Comparison of ENCODE assay signal across 33 cellular contexts in genomic region chr5:134314443-134314842, GRCh38. TPM values are rescaled to one million over a fixed set of nuclear protein-coding genes. Genes with fewer than 3 reads are reported as not detected.
DNase-seq lines count a peak whose midpoint lies in the region; ATAC-seq, FAIRE-seq and TF ChIP-seq lines count a peak whose summit lies in the region.
"Had no signal": no experiment of that assay in that cellular context is flagged by ENCODE, and none has a peak within 500 bp of the region (broad histone marks: within the 10 kb centered on the region; RNA-seq: fewer than 3 reads in every experiment).

No MANE protein-coding gene starts in this region.

- dilution Hi-C loops in IMR-90 (cut with HindIII; ENCODE audit: low sequenced_read_pairs, unreplicated experiment), result no loop called here

- H3K56ac ChIP-seq in IMR-90 (ENCODE audit: extremely low read depth, insufficient read depth, low read length), result no peak overlapping the region

- no peak overlapping the region for H2BK120ac ChIP-seq in IMR-90 (ENCODE audit: low read depth, low read length)

- no peak overlapping the region for H3K23ac ChIP-seq in IMR-90 (ENCODE audit: low read depth, low read length)

- no peak overlapping the region for H2BK15ac ChIP-seq in IMR-90 (ENCODE audit: low read depth, low read length)

- no peak overlapping the region for H3K4me3 ChIP-seq in HepG2 (replicated peaks in 1 of 3; ENCODE audit: insufficient read depth in 1 of 3, low read depth in 2 of 3, low read length in 3 of 3)
- no peak overlapping the region for H3K4me3 ChIP-seq in right lobe of liver
- H3K4me3 ChIP-seq in A549, result no peak overlapping the region
- H3K4me3 ChIP-seq in IMR-90 (ENCODE audit: insufficient read depth, low read depth, low read length), result no peak overlapping the region
- no peak overlapping the region for H3K4me3 ChIP-seq in K562
- no peak overlapping the region for H3K4me3 ChIP-seq in HAP-1
- H3K4me3 ChIP-seq: BLaER1; BLaER1 treated with 17β-estradiol and CSF1 and Interleukin-3, amounts not matched to agents 10 nM and 100 nM had no signal

- H3K27ac ChIP-seq in HepG2 (ENCODE audit: extremely low read length, insufficient read depth, low read length), result no peak overlapping the region
- H3K27ac ChIP-seq in right lobe of liver, result no peak overlapping the region
- no peak overlapping the region for H3K27ac ChIP-seq in A549
- H3K27ac ChIP-seq in IMR-90 (ENCODE audit: insufficient read depth, low read length), result no peak overlapping the region
- no peak overlapping the region for H3K27ac ChIP-seq in K562 (ENCODE audit: extremely low read depth, low read depth, low read length)
- H3K27ac ChIP-seq: 22Rv1; BLaER1; BLaER1 treated with 17β-estradiol and CSF1 and Interleukin-3, amounts not matched to agents 10 nM and 100 nM; C4-2B had no signal

- no peak overlapping the region for H2BK20ac ChIP-seq in IMR-90 (ENCODE audit: low read depth, low read length)

- TF ChIP-seq POLR2A in HepG2 (IDR thresholded peaks at IDR 0.05; ENCODE audit: insufficient read depth in 1 of 2, low read depth in 2 of 2, low read length in 2 of 2) (no peak), right lobe of liver (IDR thresholded peaks at IDR 0.05) (no peak), A549 (IDR thresholded peaks at IDR 0.05; ENCODE audit: low read length) (no peak), IMR-90 (IDR thresholded peaks at IDR 0.05; ENCODE audit: low read depth, low read length) (no peak), K562 (conservative IDR thresholded peaks at IDR 0.05) (no peak)

- H2BK5ac ChIP-seq in IMR-90 (ENCODE audit: low read depth, low read length, poor library complexity, severe bottlenecking), result peak overlapping the region; percentile 29

- H3K36me3 ChIP-seq in HepG2 (replicated peaks in 1 of 2; ENCODE audit: control insufficient read depth in 1 of 2, insufficient read depth in 2 of 2, low read length in 2 of 2), result no peaks in the 10 kb centered on the region
- no peaks in the 10 kb centered on the region for H3K36me3 ChIP-seq in right lobe of liver
- no peaks in the 10 kb centered on the region for H3K36me3 ChIP-seq in IMR-90 (ENCODE audit: control insufficient read depth, insufficient read depth, low read length)
- no peaks in the 10 kb centered on the region for H3K36me3 ChIP-seq in K562 (ENCODE audit: control insufficient read depth, insufficient read depth, low read length)
- H3K36me3 ChIP-seq in HAP-1 (replicated peaks), result no peaks in the 10 kb centered on the region
- H3K36me3 ChIP-seq: BE2C had no signal

- H3K27me3 ChIP-seq in HepG2 (ENCODE audit: control insufficient read depth in 1 of 2, insufficient read depth in 2 of 2, low read length in 2 of 2) (no peaks in the 10 kb centered on the region), right lobe of liver (no peaks in the 10 kb centered on the region), IMR-90 (ENCODE audit: control insufficient read depth, insufficient read depth, low read length) (no peaks in the 10 kb centered on the region), K562 (ENCODE audit: control insufficient read depth in 2 of 2, insufficient read depth in 2 of 2, low read length in 2 of 2) (no peaks in the 10 kb centered on the region), HAP-1 (ENCODE audit: low read depth) (no peaks in the 10 kb centered on the region)
- H3K27me3 ChIP-seq: BE2C; BLaER1; BLaER1 treated with 17β-estradiol and CSF1 and Interleukin-3, amounts not matched to agents 10 nM and 100 nM had no signal

- H3K4me1 ChIP-seq in HepG2 (ENCODE audit: insufficient read depth, low read length) (no peaks in the 10 kb centered on the region), right lobe of liver (peaks cover 0 to 4% (median 0%) of the 10 kb centered on the region in 4 donors), A549 (no peaks in the 10 kb centered on the region), IMR-90 (ENCODE audit: control insufficient read depth, insufficient read depth, low read length) (no peaks in the 10 kb centered on the region), K562 (replicated peaks in 1 of 2; ENCODE audit: control insufficient read depth in 2 of 2, insufficient read depth in 2 of 2, low read length in 2 of 2) (no peaks in the 10 kb centered on the region), HAP-1 (no peaks in the 10 kb centered on the region)
- H3K4me1 ChIP-seq: BE2C; BLaER1; BLaER1 treated with 17β-estradiol and CSF1 and Interleukin-3, amounts not matched to agents 10 nM and 100 nM; Caco-2 had no signal

- H3K18ac ChIP-seq in IMR-90 (ENCODE audit: low read depth, low read length), result no peak overlapping the region

- WGBS in HepG2 (ENCODE audit: low lambda C conversion rate), result 89% methylated on average over 1 of the region's 1 CpG
- 91% methylated on average over 1 of the region's 1 CpG for WGBS in right lobe of liver (ENCODE audit: insufficient coverage, low coverage, low lambda C conversion rate, missing lambda C conversion rate)
- 83% methylated on average over 1 of the region's 1 CpG for WGBS in A549 (ENCODE audit: missing lambda C conversion rate)
- no CpG with 5 or more reads among the region's 1 CpG for WGBS in IMR-90 (ENCODE audit: extremely low coverage in 2 of 2, insufficient read length in 1 of 2), 2 experiments
- WGBS in K562 (ENCODE audit: insufficient coverage, low coverage, missing lambda C conversion rate), result 6% methylated on average over 1 of the region's 1 CpG

- FAIRE-seq in HepG2 (lab: Jason Lieb, UNC) (no peak), A549 (lab: Jason Lieb, UNC) (no peak), K562 (lab: Jason Lieb, UNC) (no peak)
- FAIRE-seq: D721Med had no signal

- ATAC-seq in HepG2 (no peak), right lobe of liver (no peak), A549 (no peak), IMR-90 (ENCODE audit: low read depth) (no peak), K562 (no peak)
- ATAC-seq: CD8-positive, alpha-beta T cell had no signal

- H4K5ac ChIP-seq in IMR-90 (ENCODE audit: low read depth, low read length), result no peak overlapping the region

- in situ Hi-C loops in HepG2 (cut with HindIII; ENCODE audit: extremely low pct_ligation_motif_present, low pct_unique_long_range_greater_than_20kb), result no loop called here
- in situ Hi-C loops in IMR-90 (cut with MboI; ENCODE audit: low sequenced_read_pairs), result no loop called here
- in situ Hi-C loops in K562 (cut with MboI), result no loop called here
- in situ Hi-C loops in HAP-1 (cut with MboI; ENCODE audit: low sequenced_read_pairs), result no loop called here

- TF ChIP-seq CTCF in HepG2 (CRISPR knock-in tag; IDR thresholded peaks at IDR 0.05) (no peak), right lobe of liver (IDR thresholded peaks at IDR 0.05) (no peak), A549 (IDR thresholded peaks at IDR 0.05) (no peak), IMR-90 (conservative IDR thresholded peaks at IDR 0.05; ENCODE audit: low read depth, low read length) (no peak), K562 (IDR thresholded peaks at IDR 0.05 in 2 of 3, conservative IDR thresholded peaks at IDR 0.05 in 1 of 3; ENCODE audit: insufficient read depth in 2 of 3, low read depth in 1 of 3, low read length in 3 of 3) (no peak)

- no peak overlapping the region for H2AFZ ChIP-seq in HepG2 (ENCODE audit: low read length)
- no peak overlapping the region for H2AFZ ChIP-seq in IMR-90 (replicated peaks; ENCODE audit: low read length, poor library complexity)
- no peak overlapping the region for H2AFZ ChIP-seq in K562 (ENCODE audit: low read depth, low read length)

- H2AK9ac ChIP-seq in IMR-90 (replicated peaks; ENCODE audit: low read depth, low read length, poor library complexity), result no peak overlapping the region

- H3K79me2 ChIP-seq in HepG2 (ENCODE audit: insufficient read depth, low read length), result no peaks in the 10 kb centered on the region
- no peaks in the 10 kb centered on the region for H3K79me2 ChIP-seq in K562 (ENCODE audit: control insufficient read depth, insufficient read depth, low read length)

- H3K4ac ChIP-seq in IMR-90 (ENCODE audit: low read depth, low read length), result no peak overlapping the region

- no peak for DNase-seq in HepG2 (ENCODE audit: low spot score)
- DNase-seq in right lobe of liver, result no peak
- no peak for DNase-seq in A549 (ENCODE audit: low read depth in 1 of 2, low spot score in 1 of 2)
- DNase-seq in IMR-90, result no peak
- no peak for DNase-seq in K562 (ENCODE audit: extremely low read depth in 1 of 4, low spot score in 3 of 4)
- no peak for DNase-seq in NK-92 (lab: John Stamatoyannopoulos, UW; ENCODE audit: unreplicated experiment)
- no peak for DNase-seq in NCI-H2171 (lab: John Stamatoyannopoulos, UW)
- no peak for DNase-seq in HAP-1 (ENCODE audit: low spot score in 2 of 2)
- DNase-seq: 8988T; ACHN; AML-193; BE2C; C1 segment of cervical spinal cord; Caco-2; Calu3; CD4-positive, alpha-beta memory T cell; CD4-positive, alpha-beta T cell; CD4-positive, CD25-positive, alpha-beta regulatory T cell; CD8-positive, alpha-beta memory T cell; CD8-positive, alpha-beta T cell; COR-L47; DMS 273 treated with DMSO at 0.1 percent for 48 hours; DMS153; DMS53; DMS79; DMS79 treated with DMSO at 0.1 percent for 48 hours; DND-41; EL had no signal

- no peaks in the 10 kb centered on the region for H4K20me1 ChIP-seq in HepG2 (ENCODE audit: insufficient read depth, low read length)
- H4K20me1 ChIP-seq in IMR-90 (ENCODE audit: insufficient read depth, low read length), result no peaks in the 10 kb centered on the region
- H4K20me1 ChIP-seq in K562 (replicated peaks; ENCODE audit: control insufficient read depth, insufficient read depth, low read length), result no peaks in the 10 kb centered on the region
- H4K20me1 ChIP-seq: BLaER1; BLaER1 treated with 17β-estradiol and CSF1 and Interleukin-3, amounts not matched to agents 10 nM and 100 nM had no signal

- H3K9ac ChIP-seq in HepG2 (ENCODE audit: insufficient read depth, low read depth, low read length) (no peak overlapping the region), IMR-90 (ENCODE audit: low read depth, low read length) (no peak overlapping the region), K562 (ENCODE audit: insufficient read depth in 1 of 2, low read depth in 2 of 2, low read length in 2 of 2) (no peak overlapping the region)
- H3K9ac ChIP-seq: BLaER1; BLaER1 treated with 17β-estradiol and CSF1 and Interleukin-3, amounts not matched to agents 10 nM and 100 nM had no signal

- H3K79me1 ChIP-seq in IMR-90 (ENCODE audit: low read depth in 1 of 2, low read length in 2 of 2), result no peaks in the 10 kb centered on the region

- H4K8ac ChIP-seq in IMR-90 (ENCODE audit: low read depth in 2 of 2, low read length in 2 of 2), result no peak overlapping the region

- intact Hi-C loops in HepG2 (cut with micrococcal nuclease; ENCODE audit: unreplicated experiment) (no loop called here), right lobe of liver (cut with DNase I) (loop anchor here (5.0 to 10.0 kb wide), 2 partner anchors 260 to 268 kb away; no protein-coding TSS in a partner anchor), IMR-90 (cut with micrococcal nuclease) (no loop called here), K562 (cut with micrococcal nuclease) (no loop called here)

- H4K91ac ChIP-seq in IMR-90 (ENCODE audit: insufficient read depth, low read depth, low read length), result no peak overlapping the region

- no peak for TF ChIP-seq RAD21 in HepG2 (CRISPR knock-in tag; IDR thresholded peaks at IDR 0.05)
- TF ChIP-seq RAD21 in A549 (conservative IDR thresholded peaks at IDR 0.05 in 1 of 2, IDR thresholded peaks at IDR 0.05 in 1 of 2), result no peak
- TF ChIP-seq RAD21 in IMR-90 (IDR thresholded peaks at IDR 0.05; ENCODE audit: low read length), result no peak
- TF ChIP-seq RAD21 in K562 (CRISPR knock-in tag; conservative IDR thresholded peaks at IDR 0.05 in 1 of 2, IDR thresholded peaks at IDR 0.05 in 1 of 2), result no peak

- CTCF ChIA-PET in HepG2 (lab: Yijun Ruan, JAX; ENCODE audit: low intra/inter-chr PET ratio, low total read pairs) (no interaction called here), A549 (lab: Yijun Ruan, JAX) (no interaction called here), IMR-90 (lab: Yijun Ruan, JAX) (no interaction called here), K562 (lab: Yijun Ruan, JAX; ENCODE audit: low intra/inter-chr PET ratio) (no interaction called here)

- H3K14ac ChIP-seq in IMR-90 (replicated peaks; ENCODE audit: low read depth, low read length), result no peak overlapping the region

- TF ChIP-seq EP300 in HepG2 (IDR thresholded peaks at IDR 0.05; ENCODE audit: low read depth in 2 of 2, low read length in 2 of 2), result no peak
- no peak for TF ChIP-seq EP300 in HepG2 (CRISPR knock-in tag; IDR thresholded peaks at IDR 0.05; ENCODE audit: borderline replicate concordance)
- TF ChIP-seq EP300 in A549 (IDR thresholded peaks at IDR 0.05), result no peak
- no peak for TF ChIP-seq EP300 in K562 (IDR thresholded peaks at IDR 0.05; ENCODE audit: low read length)

- BruUV-seq in HepG2 (replicated peaks; lab: Mats Ljungman, UMichigan) (no TSS peak), IMR-90 (replicated peaks; lab: Mats Ljungman, UMichigan) (no TSS peak), K562 (replicated peaks; lab: Mats Ljungman, UMichigan) (no TSS peak)

- H3K4me2 ChIP-seq in HepG2 (ENCODE audit: low read depth, low read length) (no peak overlapping the region), A549 (no peak overlapping the region), IMR-90 (ENCODE audit: low read depth, low read length) (no peak overlapping the region), K562 (ENCODE audit: insufficient read depth, low read length) (no peak overlapping the region)
- H3K4me2 ChIP-seq: BLaER1; BLaER1 treated with 17β-estradiol and CSF1 and Interleukin-3, amounts not matched to agents 10 nM and 100 nM had no signal

- no peak overlapping the region for H2AK5ac ChIP-seq in IMR-90 (ENCODE audit: low read depth, low read length)

- no peaks in the 10 kb centered on the region for H3K9me3 ChIP-seq in HepG2 (ENCODE audit: low read length)
- no peaks in the 10 kb centered on the region for H3K9me3 ChIP-seq in right lobe of liver
- H3K9me3 ChIP-seq in A549, result no peaks in the 10 kb centered on the region
- no peaks in the 10 kb centered on the region for H3K9me3 ChIP-seq in IMR-90 (ENCODE audit: control insufficient read depth, insufficient read depth, low read length)
- no peaks in the 10 kb centered on the region for H3K9me3 ChIP-seq in K562 (replicated peaks; ENCODE audit: control insufficient read depth, insufficient read depth, low read depth, low read length)
- H3K9me3 ChIP-seq in HAP-1, result no peaks in the 10 kb centered on the region
- H3K9me3 ChIP-seq: BE2C, Caco-2 had no signal

- POLR2A ChIA-PET in HepG2 (lab: Yijun Ruan, JAX), result no interaction called here
- POLR2A ChIA-PET in A549 (lab: Yijun Ruan, JAX), result no interaction called here
- POLR2A ChIA-PET in IMR-90 (lab: Charles Lee; ENCODE audit: unreplicated experiment), result no interaction called here
- POLR2A ChIA-PET in K562 (lab: Yijun Ruan, JAX), result no interaction called here

- no peaks in the 10 kb centered on the region for H3K9me1 ChIP-seq in IMR-90 (ENCODE audit: insufficient read depth, low read length)
- no peaks in the 10 kb centered on the region for H3K9me1 ChIP-seq in K562 (ENCODE audit: control insufficient read depth, insufficient read depth, low read length)

RNA-seq across cellular contexts. Expression of gene CDKL3, which starts 52.5 kb away (rescaled TPM):
- total RNA-seq in HepG2 (2016; rRNA removed; fragmentation: Illumina TruSeq; extraction: Trizol) (2.2 and 4.5 TPM in 2 replicates), right lobe of liver (1 to 10 TPM in 2 of 6 experiments, under 1 TPM in 3, not detected in 1; 0.39 to 1.6 (median 0.98) TPM), IMR-90 (2012; rRNA removed) (0.72 and 1.1 TPM in 2 replicates), K562 (2014; rRNA removed) (0.23 and 0.65 TPM in 2 replicates), K562 (2014; rRNA removed; fragmentation: Illumina TruSeq; extraction: Trizol) (1.5 and 1.8 TPM in 2 replicates), K562 (2015; rRNA removed; fragmentation: Illumina TruSeq; extraction: Trizol) (0.51 and 1.1 TPM in 2 replicates), K562 (2021) (1.1 and 1.8 TPM in 2 replicates)
- total RNA-seq in HepG2 (2016; cell fraction: cytosol; rRNA removed; fragmentation: Illumina TruSeq; extraction: Trizol; ENCODE audit: low read depth), result 1.3 and 3.9 TPM in 2 replicates
- total RNA-seq in HepG2 (2016; cell fraction: insoluble cytoplasmic fraction; rRNA removed; fragmentation: Illumina TruSeq; extraction: Trizol), result 2.9 and 3.7 TPM in 2 replicates
- 2.3 and 4.5 TPM in 2 replicates for total RNA-seq in HepG2 (2016; cell fraction: membrane; rRNA removed; fragmentation: Illumina TruSeq; extraction: Trizol)
- total RNA-seq in HepG2 (2016; cell fraction: nucleus; rRNA removed; fragmentation: Illumina TruSeq; extraction: Trizol), result 0.68 and 1.2 TPM in 2 replicates
- polyA plus RNA-seq in HepG2 (2011; rRNA removed) (4.1 and 4.3 TPM in 2 replicates), A549 (2011; rRNA removed) (3.6 and 4.5 TPM in 2 replicates), A549 (2017; fragmentation: RNase III; extraction: RNeasy Plus Mini Kit Qiagen cat#74134 plus additional on column Dnase treatment) (0.90 to 1.5 TPM (median 1.1 TPM) in 3 replicates), IMR-90 (2012; rRNA removed) (0.99 and 1.3 TPM in 2 replicates), K562 (2011; rRNA removed) (3.1 and 5.0 TPM in 2 replicates), K562 (2014; fragmentation: Illumina TruSeq; extraction: Trizol) (1.5 and 2.4 TPM in 2 replicates), K562 (2014; fragmentation: Nextera tagmentation; extraction: Ambion mirVana) (1 to 10 TPM; 3.3 to 3.9 TPM), K562 (2014; rRNA removed) (1.2 and 1.7 TPM in 2 replicates)
- 0.63 and 1.5 TPM in 2 replicates for polyA plus RNA-seq in HepG2 (2011; cell fraction: cytosol; rRNA removed)
- polyA plus RNA-seq in HepG2 (2011; cell fraction: nucleus; rRNA removed), result 1.3 and 1.7 TPM in 2 replicates
- 3.8 and 7.8 TPM in 2 replicates for polyA plus RNA-seq in HepG2 (2012)
- polyA plus RNA-seq in HepG2 (2016; cell fraction: cytosol; fragmentation: Illumina TruSeq; extraction: Trizol; ENCODE audit: low read depth), result 1.5 and 1.6 TPM in 2 replicates
- 2.5 and 2.9 TPM in 2 replicates for polyA plus RNA-seq in HepG2 (2016; cell fraction: insoluble cytoplasmic fraction; fragmentation: Illumina TruSeq; extraction: Trizol; ENCODE audit: low read depth)
- 1.9 and 2.0 TPM in 2 replicates for polyA plus RNA-seq in HepG2 (2016; cell fraction: membrane; fragmentation: Illumina TruSeq; extraction: Trizol; ENCODE audit: low read depth)
- 1.5 and 3.4 TPM in 2 replicates for polyA plus RNA-seq in HepG2 (2016; cell fraction: nucleus; fragmentation: Illumina TruSeq; extraction: Trizol; ENCODE audit: insufficient read depth, low read depth)
- polyA minus RNA-seq in HepG2 (2011; rRNA and poly(A)+ RNA removed; ENCODE audit: low replicate concordance), result 0.58 TPM in 1 of 2 replicates, not detected in the other
- polyA minus RNA-seq in HepG2 (2011; cell fraction: cytosol; rRNA and poly(A)+ RNA removed), result 1.1 TPM in 1 of 2 replicates, not detected in the other
- polyA minus RNA-seq in HepG2 (2011; cell fraction: nucleus; rRNA and poly(A)+ RNA removed), result 0.90 TPM in 1 of 2 replicates, not detected in the other
- 0.27 and 0.45 TPM in 2 replicates for polyA plus RNA-seq in A549 (2012; cell fraction: cytosol; rRNA removed)
- polyA plus RNA-seq in A549 (2012; cell fraction: nucleus; rRNA removed), result 0.22 TPM in 1 of 2 replicates, not detected in the other
- polyA minus RNA-seq in A549 (2011; rRNA and poly(A)+ RNA removed), result not detected in 2 replicates
- polyA plus RNA-seq in IMR-90 (2012; cell fraction: cytosol; rRNA removed), result 0.11 and 0.44 TPM in 2 replicates
- 0.22 and 1.8 TPM in 2 replicates for polyA plus RNA-seq in IMR-90 (2012; cell fraction: nucleus; rRNA removed; ENCODE audit: low replicate concordance)
- 0.19 TPM in 1 of 2 replicates, not detected in the other for total RNA-seq in K562 (2011; cell fraction: chromatin; rRNA removed; ENCODE audit: low replicate concordance)
- total RNA-seq in K562 (2011; cell fraction: nucleolus; rRNA removed), result not detected in 2 replicates
- total RNA-seq in K562 (2011; cell fraction: nucleoplasm; rRNA removed), result 0.66 and 0.92 TPM in 2 replicates
- 0.57 and 1.8 TPM in 2 replicates for polyA plus RNA-seq in K562 (2011; cell fraction: cytosol; rRNA removed)
- polyA plus RNA-seq in K562 (2011; cell fraction: nucleus; rRNA removed), result 2.6 and 4.1 TPM in 2 replicates
- 1.5 and 1.7 TPM in 2 replicates for polyA plus RNA-seq in K562 (2012)
- polyA minus RNA-seq in K562 (2011; rRNA and poly(A)+ RNA removed), result 0.49 and 0.96 TPM in 2 replicates
- polyA minus RNA-seq in K562 (2011; cell fraction: cytosol; rRNA and poly(A)+ RNA removed), result not detected in 2 replicates
- polyA minus RNA-seq in K562 (2011; cell fraction: nucleus; rRNA and poly(A)+ RNA removed), result 0.33 TPM in 1 of 2 replicates, not detected in the other
- total RNA-seq: CD4-positive, CD25-positive, alpha-beta regulatory T cell had no signal

RNA-seq across cellular contexts. Expression of gene UBE2B, which starts 56.9 kb away (rescaled TPM):
- 25.2 and 56.7 TPM in 2 replicates for total RNA-seq in HepG2 (2016; rRNA removed; fragmentation: Illumina TruSeq; extraction: Trizol)
- total RNA-seq in HepG2 (2016; cell fraction: cytosol; rRNA removed; fragmentation: Illumina TruSeq; extraction: Trizol; ENCODE audit: low read depth), result 16.1 and 17.6 TPM in 2 replicates
- total RNA-seq in HepG2 (2016; cell fraction: insoluble cytoplasmic fraction; rRNA removed; fragmentation: Illumina TruSeq; extraction: Trizol), result 29.1 and 44.6 TPM in 2 replicates
- 26.0 and 31.6 TPM in 2 replicates for total RNA-seq in HepG2 (2016; cell fraction: membrane; rRNA removed; fragmentation: Illumina TruSeq; extraction: Trizol)
- 26.2 and 31.7 TPM in 2 replicates for total RNA-seq in HepG2 (2016; cell fraction: nucleus; rRNA removed; fragmentation: Illumina TruSeq; extraction: Trizol)
- 35.1 and 56.0 TPM in 2 replicates for polyA plus RNA-seq in HepG2 (2011; rRNA removed)
- 18.5 and 31.0 TPM in 2 replicates for polyA plus RNA-seq in HepG2 (2011; cell fraction: cytosol; rRNA removed)
- polyA plus RNA-seq in HepG2 (2011; cell fraction: nucleus; rRNA removed), result 12.3 and 14.0 TPM in 2 replicates
- polyA plus RNA-seq in HepG2 (2012), result 85.2 and 106 TPM in 2 replicates
- polyA plus RNA-seq in HepG2 (2016; cell fraction: cytosol; fragmentation: Illumina TruSeq; extraction: Trizol; ENCODE audit: low read depth), result 101 and 112 TPM in 2 replicates
- 182 and 192 TPM in 2 replicates for polyA plus RNA-seq in HepG2 (2016; cell fraction: insoluble cytoplasmic fraction; fragmentation: Illumina TruSeq; extraction: Trizol; ENCODE audit: low read depth)
- polyA plus RNA-seq in HepG2 (2016; cell fraction: membrane; fragmentation: Illumina TruSeq; extraction: Trizol; ENCODE audit: low read depth), result 120 and 123 TPM in 2 replicates
- polyA plus RNA-seq in HepG2 (2016; cell fraction: nucleus; fragmentation: Illumina TruSeq; extraction: Trizol; ENCODE audit: insufficient read depth, low read depth), result 90.3 and 94.9 TPM in 2 replicates
- 10.4 and 11.4 TPM in 2 replicates for polyA minus RNA-seq in HepG2 (2011; rRNA and poly(A)+ RNA removed; ENCODE audit: low replicate concordance)
- polyA minus RNA-seq in HepG2 (2011; cell fraction: cytosol; rRNA and poly(A)+ RNA removed), result 32.0 and 33.5 TPM in 2 replicates
- polyA minus RNA-seq in HepG2 (2011; cell fraction: nucleus; rRNA and poly(A)+ RNA removed), result 29.6 and 45.0 TPM in 2 replicates
- 10 to 100 TPM; 23.4 to 56.2 (median 37.9) TPM for total RNA-seq in right lobe of liver
- polyA plus RNA-seq in A549 (2011; rRNA removed), result 60.1 and 104 TPM in 2 replicates
- 18.8 and 19.3 TPM in 2 replicates for polyA plus RNA-seq in A549 (2012; cell fraction: cytosol; rRNA removed)
- 7.2 and 12.3 TPM in 2 replicates for polyA plus RNA-seq in A549 (2012; cell fraction: nucleus; rRNA removed)
- 61.1 to 61.5 TPM (median 61.3 TPM) in 3 replicates for polyA plus RNA-seq in A549 (2017; fragmentation: RNase III; extraction: RNeasy Plus Mini Kit Qiagen cat#74134 plus additional on column Dnase treatment)
- polyA minus RNA-seq in A549 (2011; rRNA and poly(A)+ RNA removed), result 11.1 and 15.8 TPM in 2 replicates
- 6.3 and 17.5 TPM in 2 replicates for total RNA-seq in IMR-90 (2012; rRNA removed)
- polyA plus RNA-seq in IMR-90 (2012; rRNA removed), result 39.9 and 46.0 TPM in 2 replicates
- polyA plus RNA-seq in IMR-90 (2012; cell fraction: cytosol; rRNA removed), result 6.3 and 12.1 TPM in 2 replicates
- 4.8 and 50.2 TPM in 2 replicates for polyA plus RNA-seq in IMR-90 (2012; cell fraction: nucleus; rRNA removed; ENCODE audit: low replicate concordance)
- total RNA-seq in K562 (2011; cell fraction: chromatin; rRNA removed; ENCODE audit: low replicate concordance), result 39.2 and 116 TPM in 2 replicates
- total RNA-seq in K562 (2011; cell fraction: nucleolus; rRNA removed), result 17.2 and 18.7 TPM in 2 replicates
- 47.7 and 64.6 TPM in 2 replicates for total RNA-seq in K562 (2011; cell fraction: nucleoplasm; rRNA removed)
- 8.4 and 13.1 TPM in 2 replicates for total RNA-seq in K562 (2014; rRNA removed)
- 61.8 and 72.4 TPM in 2 replicates for total RNA-seq in K562 (2014; rRNA removed; fragmentation: Illumina TruSeq; extraction: Trizol)
- 37.8 and 40.0 TPM in 2 replicates for total RNA-seq in K562 (2015; rRNA removed; fragmentation: Illumina TruSeq; extraction: Trizol)
- 73.1 and 75.5 TPM in 2 replicates for total RNA-seq in K562 (2021)
- polyA plus RNA-seq in K562 (2011; rRNA removed), result 64.1 and 83.2 TPM in 2 replicates
- 13.4 and 26.8 TPM in 2 replicates for polyA plus RNA-seq in K562 (2011; cell fraction: cytosol; rRNA removed)
- 16.4 and 23.7 TPM in 2 replicates for polyA plus RNA-seq in K562 (2011; cell fraction: nucleus; rRNA removed)
- polyA plus RNA-seq in K562 (2012), result 77.7 and 90.1 TPM in 2 replicates
- polyA plus RNA-seq in K562 (2014; fragmentation: Illumina TruSeq; extraction: Trizol), result 71.6 and 88.9 TPM in 2 replicates
- polyA plus RNA-seq in K562 (2014; fragmentation: Nextera tagmentation; extraction: Ambion mirVana), result 100 to 1,000 TPM; 165 to 198 TPM
- 38.0 and 54.7 TPM in 2 replicates for polyA plus RNA-seq in K562 (2014; rRNA removed)
- 23.5 and 30.8 TPM in 2 replicates for polyA minus RNA-seq in K562 (2011; rRNA and poly(A)+ RNA removed)
- polyA minus RNA-seq in K562 (2011; cell fraction: cytosol; rRNA and poly(A)+ RNA removed), result 32.7 and 42.6 TPM in 2 replicates
- polyA minus RNA-seq in K562 (2011; cell fraction: nucleus; rRNA and poly(A)+ RNA removed), result 12.8 and 16.6 TPM in 2 replicates

Comparison
In these comparisons a context has a peak if more than half of its experiments do, and no peak if none do; other contexts are left out.
1. intact Hi-C loops: an anchor here in right lobe of liver (5.0 to 10.0 kb wide); none called in HepG2, IMR-90 and K562.
2. Of the 241 proteins assayed by ChIP-seq in both HepG2 and K562: peak only in HepG2: none; only in K562: MAFG; in both: MAFF and MAFK; in neither: 238.